ENCODE assay signal across 10 cellular contexts in the genomic region with DNA sequence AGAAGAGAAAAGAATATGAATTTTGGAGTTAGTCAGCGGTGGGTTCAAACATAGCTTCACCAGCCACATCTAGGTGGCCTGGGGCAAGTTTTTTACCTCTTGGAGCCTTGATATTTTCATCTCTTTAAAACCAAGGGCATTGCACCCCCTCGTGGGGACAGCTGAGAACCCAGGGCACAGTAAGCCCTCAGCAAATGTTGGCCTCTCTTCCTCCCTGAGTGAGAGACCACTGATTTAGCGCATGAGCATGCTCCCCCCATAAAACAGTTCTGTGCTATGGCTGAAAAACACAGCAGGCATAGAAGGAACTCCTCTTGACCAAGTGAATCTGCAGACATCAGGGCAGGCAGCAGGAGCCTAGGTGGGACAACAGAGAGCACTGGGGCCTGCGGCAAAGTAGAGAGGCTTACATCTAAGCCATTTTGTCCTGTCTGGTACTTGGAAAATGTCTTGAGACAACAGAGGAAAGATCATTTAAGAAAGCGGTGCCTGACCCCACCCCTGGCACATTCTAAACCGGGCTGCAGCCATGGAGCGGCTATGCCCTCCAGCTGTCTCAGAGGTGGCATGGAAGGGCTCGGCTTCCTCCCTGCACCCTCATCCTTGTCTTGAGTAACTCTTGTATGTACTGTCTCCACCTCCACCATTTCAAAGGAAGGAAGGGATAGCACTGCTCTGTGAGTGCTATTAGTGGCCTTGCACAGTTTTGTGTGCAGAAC.
DNase-seq lines count a peak whose midpoint lies in the region; ATAC-seq, FAIRE-seq and TF ChIP-seq lines count a peak whose summit lies in the region.
"Had no signal": no experiment of that assay in that cellular context is flagged by ENCODE, and none has a peak within 500 bp of the region (broad histone marks: within the 10 kb centered on the region; RNA-seq: fewer than 3 reads in every experiment).

No MANE protein-coding gene starts in this region.

- no peak overlapping the region for H2AFZ ChIP-seq in OCI-LY7 (ENCODE audit: low read length)

- H3K27ac ChIP-seq in A549 (no peak overlapping the region), OCI-LY7 (ENCODE audit: low read depth, low read length, poor library complexity, severe bottlenecking) (no peak overlapping the region), sigmoid colon (no peak overlapping the region)
- H3K27ac ChIP-seq: skin epidermis, thoracic aorta had no signal

- no peaks in the 10 kb centered on the region for H3K36me3 ChIP-seq in OCI-LY7 (ENCODE audit: insufficient read depth, low read length)
- no peaks in the 10 kb centered on the region for H3K36me3 ChIP-seq in sigmoid colon
- H3K36me3 ChIP-seq: thoracic aorta had no signal

- H3K4me2 ChIP-seq in A549 (no peak overlapping the region), OCI-LY7 (ENCODE audit: low read length) (no peak overlapping the region)

- in situ Hi-C loops in G401 (cut with HindIII; ENCODE audit: low sequenced_read_pairs) = no loop called here

- H3K4me1 ChIP-seq in A549 = peaks cover 6% of the 10 kb centered on the region; the same call in 1 of the 3 replicates
- peaks cover 5% of the 10 kb centered on the region for H3K4me1 ChIP-seq in OCI-LY7 (ENCODE audit: insufficient read depth, low read length, poor library complexity, severe bottlenecking)
- H3K4me1 ChIP-seq in sigmoid colon = no peaks in the 10 kb centered on the region

- H3K79me2 ChIP-seq in OCI-LY7 (ENCODE audit: insufficient read depth, low read depth, low read length) = no peaks in the 10 kb centered on the region

- BruUV-seq in OCI-LY7 (replicated peaks; lab: Mats Ljungman, UMichigan) = no TSS peak

- POLR2A ChIA-PET in A549 (lab: Yijun Ruan, JAX) = no interaction called here
- POLR2A ChIA-PET in OCI-LY7 (lab: Charles Lee) = no interaction called here

- H3K9me2 ChIP-seq in OCI-LY7 (ENCODE audit: insufficient read depth, low read length) = no peaks in the 10 kb centered on the region

- no peaks in the 10 kb centered on the region for H4K20me1 ChIP-seq in OCI-LY7 (ENCODE audit: insufficient read depth, low read length)

- H3K4me3 ChIP-seq in A549 (no peak overlapping the region), OCI-LY7 (ENCODE audit: low read depth, low read length, poor library complexity, severe bottlenecking) (no peak overlapping the region), sigmoid colon (no peak overlapping the region)
- H3K4me3 ChIP-seq: skin epidermis, thoracic aorta had no signal

- WGBS in A549 (ENCODE audit: missing lambda C conversion rate) = 85% methylated on average over 8 of the region's 8 CpGs
- WGBS in sigmoid colon, 2 donors = 84 to 88% methylated on average over 8 of the region's 8 CpGs

- ATAC-seq in A549 = peak; percentile 56 to 64; a peak in 3 of 6 replicates
- ATAC-seq in HG03108 (IDR thresholded peaks at IDR 0.05; ENCODE audit: unreplicated experiment) = no peak

- FAIRE-seq in A549 (lab: Jason Lieb, UNC) = no peak

- CTCF ChIA-PET in A549 (lab: Yijun Ruan, JAX) (interaction anchor here (0.5 to 1.7 kb wide), 7 partner anchors 9 to 423 kb away, joined by 3 to 8 read pairs (median 4); no protein-coding TSS in a partner anchor), OCI-LY7 (lab: Charles Lee; ENCODE audit: unreplicated experiment) (no interaction called here)

- TF ChIP-seq CTCF in A549 (IDR thresholded peaks at IDR 0.05) (peak; percentile 26; the same call in 1 of the 3 replicates), OCI-LY7 (conservative IDR thresholded peaks at IDR 0.05; ENCODE audit: low read length) (peak; percentile 72), sigmoid colon (IDR thresholded peaks at IDR 0.05) (no peak)

- H3K9me3 ChIP-seq in A549 (peaks cover 4% of the 10 kb centered on the region; the same call in 2 of the 3 replicates), OCI-LY7 (ENCODE audit: low read length) (peaks cover 5% of the 10 kb centered on the region), sigmoid colon (peaks cover 0 to 5% (median under 1%) of the 10 kb centered on the region in 4 donors)

- TF ChIP-seq RAD21 in A549 (conservative IDR thresholded peaks at IDR 0.05 in 1 of 2, IDR thresholded peaks at IDR 0.05 in 1 of 2) = peak; percentile 37 to 49; a peak in 3 of 5 replicates

- TF ChIP-seq POLR2A in A549 (IDR thresholded peaks at IDR 0.05; ENCODE audit: low read length) = no peak
- no peak for TF ChIP-seq POLR2A in erythroblast (IDR thresholded peaks at IDR 0.05; ENCODE audit: low read length)
- no peak for TF ChIP-seq POLR2A in sigmoid colon (IDR thresholded peaks at IDR 0.05)

- intact Hi-C loops in OCI-LY7 (cut with micrococcal nuclease; ENCODE audit: unreplicated experiment) (loop anchor here (5.0 to 10.0 kb wide), 2 partner anchors 145 to 293 kb away; no protein-coding TSS in a partner anchor), sigmoid colon (cut with DNase I) (loop anchor here (10.0 kb wide), 1 partner anchor 145 kb away; no protein-coding TSS in a partner anchor)

- TF ChIP-seq EP300 in A549 (IDR thresholded peaks at IDR 0.05) (no peak), sigmoid colon (IDR thresholded peaks at IDR 0.05) (no peak)

- peak; percentile 21 to 22 for DNase-seq in A549 (ENCODE audit: low read depth in 1 of 2, low spot score in 1 of 2)
- DNase-seq in ELR (ENCODE audit: low read depth) = peak; percentile 11
- DNase-seq in OCI-LY7 (ENCODE audit: low spot score) = peak; percentile 25
- DNase-seq in erythroblast (lab: John Stamatoyannopoulos, UW) = peak; percentile 15 to 42
- DNase-seq in stimulated activated naive CD4-positive, alpha-beta T cell treated with Interleukin-2 at 50 U/mL for 16 hours (lab: John Stamatoyannopoulos, UW) = no peak
- no peak for DNase-seq in sigmoid colon
- DNase-seq in G401 (ENCODE audit: low spot score) = no peak

- H3K27me3 ChIP-seq in sigmoid colon = no peaks in the 10 kb centered on the region

TF ChIP-seq in A549, 52 proteins besides CTCF, POLR2A, EP300 and RAD21:
- no peak for TF ChIP-seq NFE2L2 (conservative IDR thresholded peaks at IDR 0.05; ENCODE audit: low read length)
- 0 out of 3 replicates have a peak, but pooled peaks have one; percentile 21 for TF ChIP-seq SMC3 (IDR thresholded peaks at IDR 0.05)

Comparison
In these comparisons a context has a peak if more than half of its experiments do, and no peak if none do; other contexts are left out.
1. DNase-seq: peak in A549 (2 of 2), ELR (single experiment), OCI-LY7 (single experiment) and erythroblast (2 of 2); none in stimulated activated naive CD4-positive, alpha-beta T cell treated with Interleukin-2 at 50 U/mL for 16 hours (single experiment), sigmoid colon (single experiment) and G401 (single experiment).
2. CTCF ChIP-seq: peak in A549 (single experiment) and OCI-LY7 (single experiment); none in sigmoid colon (0 of 4).